25 cellular contexts compared by ENCODE assay signal in the genomic region with DNA sequence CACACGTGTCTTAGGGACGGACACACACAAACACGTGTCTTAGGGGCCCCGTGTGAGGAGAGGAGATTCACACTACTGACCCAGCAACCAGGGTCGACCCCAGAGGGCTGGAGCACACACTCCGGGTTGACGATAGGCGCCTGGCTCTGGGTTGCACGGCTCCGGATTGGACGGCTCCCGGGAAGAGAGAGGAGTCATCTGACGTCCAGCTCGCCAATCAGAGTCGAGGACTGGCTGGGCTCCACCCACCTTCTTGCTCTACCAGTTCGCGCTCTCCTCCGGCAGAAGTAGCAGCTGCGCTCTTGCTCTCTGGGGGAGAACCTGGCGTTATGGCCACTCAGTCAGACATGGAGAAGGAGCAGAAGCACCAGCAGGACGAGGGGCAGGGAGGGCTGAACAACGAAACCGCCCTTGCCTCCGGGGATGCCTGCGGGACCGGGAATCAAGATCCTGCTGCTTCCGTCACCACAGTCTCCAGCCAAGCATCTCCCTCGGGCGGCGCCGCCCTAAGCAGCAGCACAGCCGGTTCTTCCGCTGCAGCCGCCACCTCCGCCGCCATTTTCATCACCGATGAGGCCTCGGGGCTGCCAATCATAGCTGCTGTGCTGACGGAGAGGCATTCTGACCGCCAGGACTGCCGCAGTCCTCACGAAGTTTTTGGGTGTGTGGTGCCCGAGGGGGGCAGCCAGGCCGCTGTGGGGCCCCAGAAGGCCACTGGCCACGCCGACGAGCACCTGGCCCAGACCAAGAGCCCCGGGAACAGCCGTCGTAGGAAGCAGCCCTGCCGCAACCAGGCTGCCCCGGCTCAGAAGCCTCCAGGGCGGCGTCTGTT.
"Had no signal": no experiment of that assay in that cellular context is flagged by ENCODE, and none has a peak within 500 bp of the region (broad histone marks: within the 10 kb centered on the region; RNA-seq: fewer than 3 reads in every experiment).

No MANE protein-coding gene starts in this region.

- H3K4me2 ChIP-seq: KMS-11, PC-9 had no signal

- H2AFZ ChIP-seq: PC-9 had no signal

- H3K27me3 ChIP-seq: body of pancreas, SJCRH30 had no signal

- H3K36me3 ChIP-seq: adrenal gland, breast epithelium, SJCRH30 had no signal

- ATAC-seq: activated CD8-positive, alpha-beta T cell treated with anti-CD3 and anti-CD28 coated beads for 36 hours; activated naive CD4-positive, alpha-beta T cell treated with anti-CD3 and anti-CD28 coated beads, Interleukin-2, amount 50 U/mL, for 72 hours; body of pancreas had no signal

- H3K4me1 ChIP-seq: adrenal gland, body of pancreas, breast epithelium, SJCRH30 had no signal

- FAIRE-seq: TTC549 had no signal

- H3K9me3 ChIP-seq: adrenal gland, body of pancreas, breast epithelium, SJCRH30 had no signal

- H3K9ac ChIP-seq: KMS-11 had no signal

- H3K27ac ChIP-seq: adrenal gland, body of pancreas, breast epithelium, KMS-11, PC-9, SJCRH30, SK-N-MC had no signal

- H3K4me3 ChIP-seq: adrenal gland, body of pancreas, breast epithelium, PC-9, SJCRH30, SK-N-MC had no signal

- DNase-seq: activated CD4-positive, alpha-beta T cell treated with anti-CD3 and anti-CD28 coated beads, Interleukin-2, amount 10 ng/mL, durations not matched to agents 24 days and 14 days; activated CD4-positive, alpha-beta T cell treated with anti-CD3 and anti-CD28 coated beads, Interleukin-2, amount 50 U/mL, for 4 hours; activated CD8-positive, alpha-beta T cell treated with anti-CD3 and anti-CD28 coated beads for 36 hours; activated gamma-delta T cell; activated naive CD4-positive, alpha-beta T cell treated with anti-CD3 and anti-CD28 coated beads for 36 hours; activated T-cell treated with anti-CD3 and anti-CD28 coated beads, Interleukin-2, amount 50 U/mL, for 24 hours; adrenal gland; body of pancreas; MM.1S; MV-4-11; NCI-H1092; NCI-H1436 treated with DMSO at 0.1 percent for 48 hours; NCI-H1694 treated with DMSO at 0.1 percent for 48 hours; NCI-H2029; NCI-H510A; NCI-H526; NCI-H748 treated with DMSO at 0.1 percent for 48 hours; PC-9; SHP77; SJCRH30 had no signal
